ENCODE assay signal across 18 cellular contexts in genomic region chrX:53056292-53056691, GRCh38. TPM values are rescaled to one million over a fixed set of nuclear protein-coding genes. Genes with fewer than 3 reads are reported as not detected.
"Had no signal": no experiment of that assay in that cellular context is flagged by ENCODE, and none has a peak within 500 bp of the region (broad histone marks: within the 10 kb centered on the region; RNA-seq: fewer than 3 reads in every experiment).

No MANE protein-coding gene starts in this region.

- H3K9me3 Mint-ChIP-seq: activated B cell treated with CpG ODN at 0.5 μM for 24 hours; activated CD4-positive, alpha-beta T cell treated with anti-CD3 and anti-CD28 coated beads, Interleukin-2, amount 10 ng/mL, durations not matched to agents 24 days and 14 days; activated T-helper 1 cell treated with anti-CD3 and anti-CD28 coated beads, Interleukin-12 subunit alpha, Interleukin-12 subunit beta, Interleukin-2, Interleukin-4 antibody, amounts not matched to agents 30 ng/mL and 10 ng/mL and 1 ng/mL, durations not matched to agents 14 hours and 24 hours and 36 hours; naive thymus-derived CD8-positive, alpha-beta T cell; stimulated activated naive B cell treated with anti-CD40 and anti-IgM and Interleukin-4, amounts not matched to agents 10 μg/mL and 1 μg/mL and 100 μg/mL, for 72 hours; T-cell had no signal

- H3K4me1 Mint-ChIP-seq: activated B cell treated with CpG ODN at 0.5 μM for 24 hours; stimulated activated naive B cell treated with anti-CD40 and anti-IgM and Interleukin-4, amounts not matched to agents 10 μg/mL and 1 μg/mL and 100 μg/mL, for 72 hours; T-cell had no signal

- H3K27me3 Mint-ChIP-seq: activated B cell treated with CpG ODN at 0.5 μM for 24 hours; activated CD4-positive, alpha-beta T cell treated with anti-CD3 and anti-CD28 coated beads, Interleukin-2, amount 10 ng/mL, durations not matched to agents 24 days and 14 days; naive thymus-derived CD8-positive, alpha-beta T cell; stimulated activated naive B cell treated with anti-CD40 and anti-IgM and Interleukin-4, amounts not matched to agents 10 μg/mL and 1 μg/mL and 100 μg/mL, for 72 hours; T-cell had no signal

- H3K27ac Mint-ChIP-seq: activated B cell treated with CpG ODN at 0.5 μM for 24 hours; activated CD4-positive, alpha-beta T cell treated with anti-CD3 and anti-CD28 coated beads, Interleukin-2, amount 10 ng/mL, durations not matched to agents 24 days and 14 days; activated T-helper 1 cell treated with anti-CD3 and anti-CD28 coated beads, Interleukin-12 subunit alpha, Interleukin-12 subunit beta, Interleukin-2, Interleukin-4 antibody, amounts not matched to agents 30 ng/mL and 10 ng/mL and 1 ng/mL, durations not matched to agents 14 hours and 24 hours and 36 hours; naive thymus-derived CD8-positive, alpha-beta T cell; stimulated activated naive B cell treated with anti-CD40 and anti-IgM and Interleukin-4, amounts not matched to agents 10 μg/mL and 1 μg/mL and 100 μg/mL, for 72 hours; T-cell had no signal

- H3K9me3 ChIP-seq: breast epithelium, neutrophil, sigmoid colon, thyroid gland had no signal

- H3K36me3 Mint-ChIP-seq: naive thymus-derived CD8-positive, alpha-beta T cell; stimulated activated naive B cell treated with anti-CD40 and anti-IgM and Interleukin-4, amounts not matched to agents 10 μg/mL and 1 μg/mL and 100 μg/mL, for 72 hours; T-cell had no signal

- H3K4me3 ChIP-seq: breast epithelium, sigmoid colon, thyroid gland had no signal

- H3K36me3 ChIP-seq: breast epithelium, neutrophil, sigmoid colon, thyroid gland had no signal

- DNase-seq: activated B cell treated with CpG ODN at 0.5 μM for 24 hours; activated CD4-positive, alpha-beta T cell treated with anti-CD3 and anti-CD28 coated beads, Interleukin-2, amount 10 ng/mL, durations not matched to agents 24 days and 14 days; activated CD8-positive, alpha-beta memory T cell treated with anti-CD3 and anti-CD28 coated beads, Interleukin-2, amount 50 U/mL, for 4 hours; anterior cingulate cortex; cerebellar nuclear complex; cortex of kidney; left cardiac atrium; naive thymus-derived CD8-positive, alpha-beta T cell; sigmoid colon; stimulated activated CD4-positive, alpha-beta T cell treated with anti-CD3 and anti-CD28 coated beads, Interleukin-4, amount 100 ng/mL, for 4 hours; stimulated activated naive B cell treated with anti-CD40 and anti-IgM and Interleukin-4, amounts not matched to agents 10 μg/mL and 1 μg/mL and 100 μg/mL, for 72 hours; T-cell; T-helper 9 cell; thyroid gland had no signal

- H3K4me1 ChIP-seq: breast epithelium, sigmoid colon, thyroid gland had no signal

- H3K4me3 Mint-ChIP-seq: activated B cell treated with CpG ODN at 0.5 μM for 24 hours; activated CD4-positive, alpha-beta T cell treated with anti-CD3 and anti-CD28 coated beads, Interleukin-2, amount 10 ng/mL, durations not matched to agents 24 days and 14 days; activated T-helper 1 cell treated with anti-CD3 and anti-CD28 coated beads, Interleukin-12 subunit alpha, Interleukin-12 subunit beta, Interleukin-2, Interleukin-4 antibody, amounts not matched to agents 30 ng/mL and 10 ng/mL and 1 ng/mL, durations not matched to agents 14 hours and 24 hours and 36 hours; naive thymus-derived CD8-positive, alpha-beta T cell; stimulated activated naive B cell treated with anti-CD40 and anti-IgM and Interleukin-4, amounts not matched to agents 10 μg/mL and 1 μg/mL and 100 μg/mL, for 72 hours; T-cell had no signal

- H3K27ac ChIP-seq: breast epithelium, neutrophil, sigmoid colon, thyroid gland had no signal

- H3K27me3 ChIP-seq: neutrophil, thyroid gland had no signal

- ATAC-seq: left cardiac atrium; naive thymus-derived CD8-positive, alpha-beta T cell; SK-N-SH treated with all-trans-retinoic acid at 6 μM for 48 hours; stimulated activated naive B cell treated with anti-CD40 and anti-IgM and Interleukin-4, amounts not matched to agents 10 μg/mL and 1 μg/mL and 100 μg/mL, for 72 hours; T-cell had no signal

RNA-seq across cellular contexts. Expression of gene GPR173, which starts 7.7 kb away (rescaled TPM):
- total RNA-seq: activated CD4-positive, alpha-beta T cell treated with anti-CD3 and anti-CD28 coated beads, Interleukin-2, amount 10 ng/mL, durations not matched to agents 24 days and 14 days; activated T-helper 1 cell treated with anti-CD3 and anti-CD28 coated beads, Interleukin-12 subunit alpha, Interleukin-12 subunit beta, Interleukin-2, Interleukin-4 antibody, amounts not matched to agents 30 ng/mL and 10 ng/mL and 1 ng/mL, durations not matched to agents 14 hours and 24 hours and 36 hours had no signal
